Comparison of ENCODE assay signal across 9 cellular contexts in genomic region chr2:86072271-86072858, GRCh38. TPM values are rescaled to one million over a fixed set of nuclear protein-coding genes. Genes with fewer than 3 reads are reported as not detected.
DNase-seq lines count a peak whose midpoint lies in the region; ATAC-seq and TF ChIP-seq lines count a peak whose summit lies in the region.
"Had no signal": no experiment of that assay in that cellular context is flagged by ENCODE, and none has a peak within 500 bp of the region (broad histone marks: within the 10 kb centered on the region; RNA-seq: fewer than 3 reads in every experiment).

No MANE protein-coding gene starts in this region.

- no peak overlapping the region for H3K27ac ChIP-seq in CD4-positive, alpha-beta memory T cell (ENCODE audit: low read depth, low read length)
- H3K27ac ChIP-seq in Peyer's patch, result peak overlapping the region; percentile 6 to 74 (median 28)
- H3K27ac ChIP-seq: cardiac muscle cell had no signal

- peaks cover 9 to 30% (median 17%) of the 10 kb centered on the region in 4 donors for H3K4me1 Mint-ChIP-seq in CD4-positive, alpha-beta memory T cell
- peaks cover 8% of the 10 kb centered on the region for H3K4me1 Mint-ChIP-seq in activated T-cell treated with anti-CD3 and anti-CD28 coated beads, Interleukin-2, amount 50 U/mL, for 4 hours (ENCODE audit: low read depth)

- TF ChIP-seq CTCF in Peyer's patch (IDR thresholded peaks at IDR 0.05), result no peak

- POLR2A ChIA-PET in CD4-positive, alpha-beta memory T cell (lab: Charles Lee; ENCODE audit: partially characterized antibody), result no interaction called here

- no peaks in the 10 kb centered on the region for H3K27me3 Mint-ChIP-seq in CD4-positive, alpha-beta memory T cell
- H3K27me3 Mint-ChIP-seq in activated T-cell treated with anti-CD3 and anti-CD28 coated beads, Interleukin-2, amount 50 U/mL, for 4 hours (ENCODE audit: low read depth), result no peaks in the 10 kb centered on the region

- no peaks in the 10 kb centered on the region for H3K9me3 ChIP-seq in CD4-positive, alpha-beta memory T cell (ENCODE audit: control insufficient read depth in 1 of 2, low read length in 2 of 2)
- H3K9me3 ChIP-seq in Peyer's patch, result no peaks in the 10 kb centered on the region

- H3K9me3 Mint-ChIP-seq in CD4-positive, alpha-beta memory T cell, result no peaks in the 10 kb centered on the region
- H3K9me3 Mint-ChIP-seq in activated T-cell treated with anti-CD3 and anti-CD28 coated beads, Interleukin-2, amount 50 U/mL, for 4 hours, result no peaks in the 10 kb centered on the region

- intact Hi-C loops in CD4-positive, alpha-beta memory T cell (cut with micrococcal nuclease), result no loop called here

- no peak overlapping the region for H3K4me3 ChIP-seq in CD4-positive, alpha-beta memory T cell (ENCODE audit: low read length in 2 of 2)
- no peak overlapping the region for H3K4me3 ChIP-seq in Peyer's patch
- H3K4me3 ChIP-seq: cardiac muscle cell had no signal

- no peak overlapping the region for H3K4me3 Mint-ChIP-seq in CD4-positive, alpha-beta memory T cell
- no peak overlapping the region for H3K4me3 Mint-ChIP-seq in activated T-cell treated with anti-CD3 and anti-CD28 coated beads, Interleukin-2, amount 50 U/mL, for 4 hours

- peak; percentile 61 for ATAC-seq in GM21737 (IDR thresholded peaks at IDR 0.05; ENCODE audit: unreplicated experiment)
- ATAC-seq in activated T-cell treated with anti-CD3 and anti-CD28 coated beads, Interleukin-2, amount 50 U/mL, for 4 hours, result no peak

- H3K36me3 Mint-ChIP-seq in CD4-positive, alpha-beta memory T cell, result peaks cover 52 to 66% of the 10 kb centered on the region in 2 donors
- H3K36me3 Mint-ChIP-seq in activated T-cell treated with anti-CD3 and anti-CD28 coated beads, Interleukin-2, amount 50 U/mL, for 4 hours (ENCODE audit: insufficient read depth), result peaks cover 58% of the 10 kb centered on the region

- no peaks in the 10 kb centered on the region for H3K27me3 ChIP-seq in CD4-positive, alpha-beta memory T cell (ENCODE audit: insufficient read depth, low read length)
- H3K27me3 ChIP-seq in Peyer's patch, result no peaks in the 10 kb centered on the region
- H3K27me3 ChIP-seq: cardiac muscle cell had no signal

- H3K4me1 ChIP-seq in CD4-positive, alpha-beta memory T cell (ENCODE audit: insufficient read depth, low read length), result peaks cover 18% of the 10 kb centered on the region
- no peaks in the 10 kb centered on the region for H3K4me1 ChIP-seq in Peyer's patch

- CTCF ChIA-PET in CD4-positive, alpha-beta memory T cell (lab: Charles Lee; ENCODE audit: partially characterized antibody), result no interaction called here

- H3K27ac Mint-ChIP-seq in CD4-positive, alpha-beta memory T cell, result peak overlapping the region in 4 of 7 donors; percentile 22 to 85 (median 54)

- no peak for TF ChIP-seq POLR2A in Peyer's patch (IDR thresholded peaks at IDR 0.05)

- peaks cover 39% of the 10 kb centered on the region for H3K36me3 ChIP-seq in CD4-positive, alpha-beta memory T cell (ENCODE audit: insufficient read depth, low read length)
- peaks cover 0 to 60% (median 0%) of the 10 kb centered on the region in 3 donors for H3K36me3 ChIP-seq in Peyer's patch

- DNase-seq in CD4-positive, alpha-beta memory T cell, result no peak
- peak in 2 of 3 donors; percentile 68 to 72 for DNase-seq in Peyer's patch
- peak; percentile 85 for DNase-seq in fibroblast of peridontal ligament (ENCODE audit: extremely low read depth)
- peak; percentile 45 for DNase-seq in pulmonary artery endothelial cell (ENCODE audit: low read depth, low spot score)
- no peak for DNase-seq in activated T-cell treated with anti-CD3 and anti-CD28 coated beads, Interleukin-2, amount 50 U/mL, for 4 hours
- DNase-seq in NCI-H748 treated with DMSO at 0.1 percent for 48 hours (lab: John Stamatoyannopoulos, UW), result no peak
- no peak for DNase-seq in activated gamma-delta T cell treated with Interleukin-2 at 50 U/mL for 16 hours

RNA-seq across cellular contexts. Expression of gene POLR1A, which starts 33.3 kb away (rescaled TPM):
- total RNA-seq in CD4-positive, alpha-beta memory T cell, result 10 to 100 TPM; 23.4 to 25.8 TPM
- polyA plus RNA-seq in CD4-positive, alpha-beta memory T cell, result 1 to 10 TPM in 1 of 2 donors, under 1 TPM in 1; 0.87 to 3.6 TPM
- total RNA-seq in Peyer's patch (10 to 100 TPM in 3 of 4 donors, 1 to 10 TPM in 1; 9.1 to 27.2 (median 15.4) TPM), pulmonary artery endothelial cell (14.8 and 23.3 TPM in 2 replicates)
- 10 to 100 TPM; 80.3 to 86.3 (median 81.4) TPM for total RNA-seq in activated T-cell treated with anti-CD3 and anti-CD28 coated beads, Interleukin-2, amount 50 U/mL, for 4 hours

RNA-seq across cellular contexts. Expression of gene PTCD3, which starts 33.7 kb away (rescaled TPM):
- total RNA-seq in CD4-positive, alpha-beta memory T cell, result 100 to 1,000 TPM; 184 to 185 TPM
- polyA plus RNA-seq in CD4-positive, alpha-beta memory T cell, result 10 to 100 TPM; 28.7 to 63.7 TPM
- total RNA-seq in Peyer's patch (100 to 1,000 TPM in 2 of 4 donors, 10 to 100 TPM in 2; 60.1 to 287 (median 94.3) TPM), pulmonary artery endothelial cell (63.3 and 105 TPM in 2 replicates)
- 100 to 1,000 TPM; 131 to 138 (median 138) TPM for total RNA-seq in activated T-cell treated with anti-CD3 and anti-CD28 coated beads, Interleukin-2, amount 50 U/mL, for 4 hours

Comparison
In these comparisons a context has a peak if more than half of its experiments do, and no peak if none do; other contexts are left out.
1. DNase-seq: peak in Peyer's patch (2 of 3), fibroblast of peridontal ligament (single experiment) and pulmonary artery endothelial cell (single experiment); none in CD4-positive, alpha-beta memory T cell (0 of 5), activated T-cell treated with anti-CD3 and anti-CD28 coated beads, Interleukin-2, amount 50 U/mL, for 4 hours (single experiment), NCI-H748 treated with DMSO at 0.1 percent for 48 hours (single experiment) and activated gamma-delta T cell treated with Interleukin-2 at 50 U/mL for 16 hours (single experiment).